In the genomic region with DNA sequence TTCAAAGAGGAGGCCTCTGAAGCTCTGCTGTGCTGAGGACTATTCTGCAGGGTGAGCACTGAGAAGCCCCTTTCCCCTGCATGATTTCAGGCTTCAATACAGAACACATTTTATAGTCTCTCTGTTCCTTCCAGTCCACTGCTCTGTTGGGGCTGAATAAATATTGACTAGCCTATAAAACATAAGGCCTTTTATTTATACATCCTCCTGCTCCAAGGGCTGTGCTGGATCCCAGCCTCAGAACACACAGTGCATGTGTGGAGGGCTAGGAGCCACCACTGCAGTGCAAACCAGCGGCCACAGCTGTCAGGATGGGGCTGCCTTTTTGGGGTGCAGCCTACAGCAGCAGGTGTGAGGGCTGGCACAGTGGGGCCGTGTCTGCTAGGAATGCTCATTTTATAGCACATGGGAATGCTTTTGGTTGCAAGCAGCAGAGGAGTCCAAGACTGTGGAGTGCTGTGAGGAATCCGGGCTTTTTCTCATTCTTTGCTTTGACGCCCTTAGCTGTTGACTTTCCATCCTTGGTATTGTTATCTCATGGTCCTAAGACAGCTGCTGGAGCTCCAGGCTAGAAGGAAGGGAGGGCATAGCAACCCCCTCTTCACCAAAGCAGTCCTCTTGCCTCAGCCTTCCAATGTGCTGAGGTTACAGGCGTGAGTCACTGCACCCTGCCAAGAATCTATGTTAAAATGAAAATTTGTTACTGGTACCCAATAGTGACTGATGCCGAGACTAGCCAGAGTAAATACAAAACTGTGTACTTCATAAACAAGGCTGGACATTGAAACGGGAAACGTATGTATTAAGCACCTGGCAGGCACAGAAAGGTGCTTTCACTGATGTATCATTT, we compare ENCODE assay signal across 10 cellular contexts.
DNase-seq lines count a peak whose midpoint lies in the region; ATAC-seq and TF ChIP-seq lines count a peak whose summit lies in the region.
"Had no signal": no experiment of that assay in that cellular context is flagged by ENCODE, and none has a peak within 500 bp of the region (broad histone marks: within the 10 kb centered on the region; RNA-seq: fewer than 3 reads in every experiment).

No MANE protein-coding gene starts in this region.

- H3K9me3 Mint-ChIP-seq in activated CD8-positive, alpha-beta memory T cell treated with anti-CD3 and anti-CD28 coated beads, Interleukin-2, amount 10 ng/mL, durations not matched to agents 7 days and 5 days (ENCODE audit: low read depth) = no peaks in the 10 kb centered on the region
- peaks cover 0 to 2% (median 0%) of the 10 kb centered on the region in 11 donors for H3K9me3 Mint-ChIP-seq in naive thymus-derived CD4-positive, alpha-beta T cell

- TF ChIP-seq CTCF in uterus (IDR thresholded peaks at IDR 0.05) = no peak

- TF ChIP-seq POLR2A in uterus (IDR thresholded peaks at IDR 0.05) = no peak

- intact Hi-C loops in naive thymus-derived CD4-positive, alpha-beta T cell (cut with micrococcal nuclease) = loop anchor here in 1 of 2 donors (1.0 kb wide), 1 partner anchor 10 kb away; no protein-coding TSS in a partner anchor
- intact Hi-C loops in uterus (cut with DNase I; ENCODE audit: low total_unique reads) = no loop called here

- CTCF ChIA-PET in activated CD8-positive, alpha-beta memory T cell treated with anti-CD3 and anti-CD28 coated beads, Interleukin-2, amount 10 ng/mL, durations not matched to agents 7 days and 5 days (lab: Charles Lee) = no interaction called here
- CTCF ChIA-PET in naive thymus-derived CD4-positive, alpha-beta T cell (lab: Charles Lee) = no interaction called here

- POLR2A ChIA-PET in naive thymus-derived CD4-positive, alpha-beta T cell (lab: Charles Lee) = interaction anchor here (0.5 to 3.5 kb wide), 2 partner anchors 15 to 158 kb away, joined by 4 to 17 read pairs; no protein-coding TSS in a partner anchor

- peaks cover 40% of the 10 kb centered on the region for H3K4me1 Mint-ChIP-seq in activated CD8-positive, alpha-beta memory T cell treated with anti-CD3 and anti-CD28 coated beads, Interleukin-2, amount 10 ng/mL, durations not matched to agents 7 days and 5 days
- H3K4me1 Mint-ChIP-seq in naive thymus-derived CD4-positive, alpha-beta T cell = peaks cover 47 to 92% (median 88%) of the 10 kb centered on the region in 7 donors

- H3K4me3 ChIP-seq in naive thymus-derived CD4-positive, alpha-beta T cell (ENCODE audit: low read length) = peak overlapping the region; percentile 8
- no peak overlapping the region for H3K4me3 ChIP-seq in uterus

- peaks cover 7% of the 10 kb centered on the region for H3K36me3 Mint-ChIP-seq in activated CD8-positive, alpha-beta memory T cell treated with anti-CD3 and anti-CD28 coated beads, Interleukin-2, amount 10 ng/mL, durations not matched to agents 7 days and 5 days
- H3K36me3 Mint-ChIP-seq in naive thymus-derived CD4-positive, alpha-beta T cell = peaks cover 0 to 25% (median 0%) of the 10 kb centered on the region in 5 donors

- H3K9me3 ChIP-seq in naive thymus-derived CD4-positive, alpha-beta T cell (ENCODE audit: control insufficient read depth in 2 of 3, low read length in 3 of 3) = no peaks in the 10 kb centered on the region
- H3K9me3 ChIP-seq in uterus = no peaks in the 10 kb centered on the region

- peak overlapping the region; percentile 4 for H3K27ac Mint-ChIP-seq in activated CD8-positive, alpha-beta memory T cell treated with anti-CD3 and anti-CD28 coated beads, Interleukin-2, amount 10 ng/mL, durations not matched to agents 7 days and 5 days
- peak overlapping the region; percentile 21 to 99 (median 97) for H3K27ac Mint-ChIP-seq in naive thymus-derived CD4-positive, alpha-beta T cell

- DNase-seq in NK-92 treated with Interleukin-12 subunit alpha and Interleukin-12 subunit beta, amount 100 ng/mL, for 24 hours (lab: John Stamatoyannopoulos, UW) = peak; percentile 16
- DNase-seq in NK-92 (lab: John Stamatoyannopoulos, UW; ENCODE audit: unreplicated experiment) (no peak), NCI-H1092 treated with DMSO at 0.1 percent for 48 hours (lab: John Stamatoyannopoulos, UW) (peak; percentile 90), uterus (no peak)
- DNase-seq in activated CD8-positive, alpha-beta memory T cell treated with anti-CD3 and anti-CD28 coated beads, Interleukin-2, amount 10 ng/mL, durations not matched to agents 7 days and 5 days = no peak
- DNase-seq in naive thymus-derived CD4-positive, alpha-beta T cell = no peak
- DNase-seq: effector memory CD4-positive, alpha-beta T cell; MV-4-11 had no signal

- no peaks in the 10 kb centered on the region for H3K36me3 ChIP-seq in naive thymus-derived CD4-positive, alpha-beta T cell (ENCODE audit: control insufficient read depth in 2 of 3, insufficient read depth in 3 of 3, low read length in 3 of 3)
- H3K36me3 ChIP-seq in uterus = no peaks in the 10 kb centered on the region

- H3K27ac ChIP-seq in naive thymus-derived CD4-positive, alpha-beta T cell (ENCODE audit: low read depth, low read length) = no peak overlapping the region
- no peak overlapping the region for H3K27ac ChIP-seq in uterus

- peaks cover 51 to 88% of the 10 kb centered on the region in 2 donors for H3K4me1 ChIP-seq in naive thymus-derived CD4-positive, alpha-beta T cell (ENCODE audit: control insufficient read depth in 2 of 2, insufficient read depth in 2 of 2, low read length in 2 of 2)
- no peaks in the 10 kb centered on the region for H3K4me1 ChIP-seq in uterus

- ATAC-seq in activated CD8-positive, alpha-beta memory T cell treated with anti-CD3 and anti-CD28 coated beads, Interleukin-2, amount 10 ng/mL, durations not matched to agents 7 days and 5 days = no peak
- no peak for ATAC-seq in naive thymus-derived CD4-positive, alpha-beta T cell
- ATAC-seq in HG03439 (IDR thresholded peaks at IDR 0.05; ENCODE audit: unreplicated experiment) (no peak), HG02981 (IDR thresholded peaks at IDR 0.05; ENCODE audit: unreplicated experiment) (no peak)

- no peaks in the 10 kb centered on the region for H3K27me3 Mint-ChIP-seq in activated CD8-positive, alpha-beta memory T cell treated with anti-CD3 and anti-CD28 coated beads, Interleukin-2, amount 10 ng/mL, durations not matched to agents 7 days and 5 days
- no peaks in the 10 kb centered on the region for H3K27me3 Mint-ChIP-seq in naive thymus-derived CD4-positive, alpha-beta T cell

- no peaks in the 10 kb centered on the region for H3K27me3 ChIP-seq in naive thymus-derived CD4-positive, alpha-beta T cell (ENCODE audit: control insufficient read depth in 2 of 2, insufficient read depth in 2 of 2, low read length in 2 of 2)
- no peaks in the 10 kb centered on the region for H3K27me3 ChIP-seq in uterus

- H3K4me3 Mint-ChIP-seq in activated CD8-positive, alpha-beta memory T cell treated with anti-CD3 and anti-CD28 coated beads, Interleukin-2, amount 10 ng/mL, durations not matched to agents 7 days and 5 days = no peak overlapping the region
- peak overlapping the region in 8 of 10 donors; percentile 11 to 58 (median 38) for H3K4me3 Mint-ChIP-seq in naive thymus-derived CD4-positive, alpha-beta T cell

Comparison
In these comparisons a context has a peak if more than half of its experiments do, and no peak if none do; other contexts are left out.
1. DNase-seq: peak in NK-92 treated with Interleukin-12 subunit alpha and Interleukin-12 subunit beta, amount 100 ng/mL, for 24 hours (single experiment) and NCI-H1092 treated with DMSO at 0.1 percent for 48 hours (single experiment); none in NK-92 (single experiment), activated CD8-positive, alpha-beta memory T cell treated with anti-CD3 and anti-CD28 coated beads, Interleukin-2, amount 10 ng/mL, durations not matched to agents 7 days and 5 days (single experiment), naive thymus-derived CD4-positive, alpha-beta T cell (0 of 9) and uterus (0 of 2).